ENCODE assay signal across 8 cellular contexts in genomic region chr7:100837099-100837836, GRCh38. TPM values are rescaled to one million over a fixed set of nuclear protein-coding genes. Genes with fewer than 3 reads are reported as not detected.
A peak's percentile ranks its signal among the peaks of the same experiment; 100 is the strongest.
DNase-seq lines count a peak whose midpoint lies in the region; ATAC-seq and TF ChIP-seq lines count a peak whose summit lies in the region.

No MANE protein-coding gene starts in this region.

- dilution Hi-C loops in mammary epithelial cell (cut with HindIII; ENCODE audit: low sequenced_read_pairs): loop anchor here (10.0 kb wide), 1 partner anchor 142 kb away; the partner anchor contains the start of gene GIGYF1

- no peaks in the 10 kb centered on the region for H3K27me3 ChIP-seq in mammary epithelial cell (ENCODE audit: insufficient read depth, low read length)
- H3K27me3 ChIP-seq in skeletal muscle tissue (ENCODE audit: control insufficient read depth in 3 of 3, insufficient read depth in 3 of 3, low read length in 3 of 3): no peaks in the 10 kb centered on the region

- H3K9ac ChIP-seq in mammary epithelial cell (ENCODE audit: insufficient read depth, low read length): no peak overlapping the region
- H3K9ac ChIP-seq in skeletal muscle tissue (ENCODE audit: low read depth in 1 of 3, low read length in 3 of 3): peak overlapping the region; percentile 57 to 78 (median 69)

- TF ChIP-seq CTCF in WTC11 (IDR thresholded peaks at IDR 0.05) (no peak), mammary epithelial cell (conservative IDR thresholded peaks at IDR 0.05 in 1 of 2, IDR thresholded peaks at IDR 0.05 in 1 of 2; ENCODE audit: extremely low read depth in 1 of 2, insufficient read depth in 1 of 2, low read depth in 1 of 2, low read length in 2 of 2) (no peak)

- H3K9me3 Mint-ChIP-seq in WTC11: no peaks in the 10 kb centered on the region

- H3K36me3 Mint-ChIP-seq in WTC11: peaks cover 6% of the 10 kb centered on the region; the same call in 1 of the 2 replicates

- POLR2A ChIA-PET in WTC11 (lab: Charles Lee): interaction anchor here (0.6 to 2.2 kb wide), 10 partner anchors 10 to 274 kb away, joined by 3 to 53 read pairs (median 8); partner anchors contain the start of genes EPHB4, FBXO24, LRCH4 and POP7

- no TSS peak for BruUV-seq in mammary epithelial cell (replicated peaks; lab: Mats Ljungman, UMichigan)

- 4% methylated on average over 26 of the region's 37 CpGs for WGBS in mammary epithelial cell (ENCODE audit: low coverage, missing lambda C conversion rate)

- H3K36me3 ChIP-seq in mammary epithelial cell (ENCODE audit: insufficient read depth, low read length) (no peaks in the 10 kb centered on the region), skeletal muscle tissue (ENCODE audit: control insufficient read depth in 3 of 3, insufficient read depth in 3 of 3, low read length in 3 of 3) (no peaks in the 10 kb centered on the region)

- ATAC-seq in GM21576 (IDR thresholded peaks at IDR 0.05; ENCODE audit: unreplicated experiment) (peak; percentile 71), WTC11 (peak; percentile 36)

- H4K20me1 ChIP-seq in mammary epithelial cell (ENCODE audit: insufficient read depth, low read length): no peaks in the 10 kb centered on the region

- CTCF ChIA-PET in WTC11 (lab: Charles Lee): interaction anchor here (1.0 to 2.9 kb wide), 7 partner anchors 10 to 337 kb away, joined by 3 to 49 read pairs (median 12); partner anchors contain the start of genes EPHB4, POP7 and SLC12A9
- CTCF ChIA-PET in mammary epithelial cell (lab: Charles Lee; ENCODE audit: low non-redundant PET): no interaction called here

- intact Hi-C loops in mammary epithelial cell (cut with micrococcal nuclease): no loop called here

- peak; percentile 79 for DNase-seq in CD1c-positive myeloid dendritic cell (ENCODE audit: extremely low spot score)
- peak; percentile 79 for DNase-seq in NCI-H187 treated with DMSO at 0.1 percent for 48 hours (lab: John Stamatoyannopoulos, UW)
- peak; percentile 93 for DNase-seq in WTC11 (ENCODE audit: low spot score)
- DNase-seq in mammary epithelial cell: peak; percentile 84
- DNase-seq in iPS-NIHi11 (ENCODE audit: low spot score): peak; percentile 84
- DNase-seq in 8988T: no peak

- H3K4me3 ChIP-seq in mammary epithelial cell (replicated peaks in 1 of 3; ENCODE audit: insufficient read depth in 1 of 3, low read depth in 2 of 3, low read length in 3 of 3) (peak overlapping the region in 2 of 3 experiments; percentile 10 to 29), skeletal muscle tissue (ENCODE audit: low read length in 3 of 3) (peak overlapping the region; percentile 57 to 80 (median 76))

- H3K9me3 ChIP-seq in mammary epithelial cell (replicated peaks; ENCODE audit: insufficient read depth, low read length) (no peaks in the 10 kb centered on the region), skeletal muscle tissue (ENCODE audit: control insufficient read depth in 3 of 3, low read length in 3 of 3) (no peaks in the 10 kb centered on the region)

- H3K4me1 Mint-ChIP-seq in WTC11: peaks cover 37% of the 10 kb centered on the region

- H3K27ac Mint-ChIP-seq in WTC11: peak overlapping the region; percentile 100

- H3K27me3 Mint-ChIP-seq in WTC11 (ENCODE audit: low read depth): no peaks in the 10 kb centered on the region

- in situ Hi-C loops in mammary epithelial cell (cut with MboI; ENCODE audit: low sequenced_read_pairs in 2 of 2): no loop called here

- peak overlapping the region; percentile 83 for H2AFZ ChIP-seq in mammary epithelial cell (ENCODE audit: low read depth, low read length)

- H3K4me1 ChIP-seq in mammary epithelial cell (ENCODE audit: insufficient read depth, low read length): peaks cover 12% of the 10 kb centered on the region
- peaks cover 4 to 9% (median 8%) of the 10 kb centered on the region in 3 donors for H3K4me1 ChIP-seq in skeletal muscle tissue (ENCODE audit: control insufficient read depth in 3 of 3, insufficient read depth in 3 of 3, low read length in 3 of 3)

- H3K27ac ChIP-seq in mammary epithelial cell (ENCODE audit: insufficient read depth, low read depth, low read length) (no peak overlapping the region), skeletal muscle tissue (ENCODE audit: low read depth, low read length) (peak overlapping the region; percentile 65)

- H3K4me3 Mint-ChIP-seq in WTC11: peak overlapping the region; percentile 77

- no peaks in the 10 kb centered on the region for H3K79me2 ChIP-seq in mammary epithelial cell (ENCODE audit: insufficient read depth, low read length)

- peak overlapping the region; percentile 60 for H3K4me2 ChIP-seq in mammary epithelial cell (ENCODE audit: insufficient read depth, low read depth, low read length)

TF ChIP-seq in WTC11, 78 proteins besides CTCF, POLR2A, EP300 and RAD21 (continues in another document):
- TF ChIP-seq ZNF121 (CRISPR knock-in tag; IDR thresholded peaks at IDR 0.05) (no peak), MAX (CRISPR knock-in tag; IDR thresholded peaks at IDR 0.05) (peak; percentile 90), ETV6 (CRISPR knock-in tag; IDR thresholded peaks at IDR 0.05) (peak; percentile 60; the same call in 1 of the 2 replicates), USF2 (CRISPR knock-in tag; IDR thresholded peaks at IDR 0.05) (peak; percentile 99), AR (CRISPR knock-in tag; IDR thresholded peaks at IDR 0.05) (peak; percentile 44; the same call in 1 of the 2 replicates), IRF1 (CRISPR knock-in tag; IDR thresholded peaks at IDR 0.05) (no peak)

RNA-seq across cellular contexts. Expression of gene EPHB4, which starts 9.9 kb away (rescaled TPM):
- total RNA-seq in WTC11 (2021): 99.7 to 120 TPM (median 104 TPM) in 3 replicates
- total RNA-seq in mammary epithelial cell: 10 to 100 TPM; 75.0 to 81.0 TPM
- 71.4 TPM for polyA plus RNA-seq in mammary epithelial cell
- 145 TPM for polyA minus RNA-seq in mammary epithelial cell
- total RNA-seq in skeletal muscle tissue: 72.5 TPM

RNA-seq across cellular contexts. Expression of gene SLC12A9, which starts 15.2 kb away (rescaled TPM):
- total RNA-seq in WTC11 (2021) (32.6 to 39.3 TPM (median 34.1 TPM) in 3 replicates), mammary epithelial cell (10 to 100 TPM; 11.7 to 31.0 TPM), skeletal muscle tissue (24.5 TPM)
- 11.5 TPM for polyA plus RNA-seq in mammary epithelial cell
- polyA minus RNA-seq in mammary epithelial cell: 18.6 TPM

RNA-seq across cellular contexts. Expression of gene TRIP6, which starts 29.9 kb away (rescaled TPM):
- total RNA-seq in WTC11 (2021) (128 to 140 TPM (median 130 TPM) in 3 replicates), mammary epithelial cell (100 to 1,000 TPM in 1 of 2 donors, 10 to 100 TPM in 1; 56.3 to 129 TPM), skeletal muscle tissue (25.6 TPM)
- 125 TPM for polyA plus RNA-seq in mammary epithelial cell
- 66.4 TPM for polyA minus RNA-seq in mammary epithelial cell

RNA-seq across cellular contexts. Expression of gene SRRT, which starts 37.6 kb away (rescaled TPM):
- total RNA-seq in WTC11 (2021): 209 to 238 TPM (median 233 TPM) in 3 replicates
- 100 to 1,000 TPM in 1 of 2 donors, 10 to 100 TPM in 1; 29.5 to 127 TPM for total RNA-seq in mammary epithelial cell
- 57.6 TPM for polyA plus RNA-seq in mammary epithelial cell
- polyA minus RNA-seq in mammary epithelial cell: 127 TPM
- total RNA-seq in skeletal muscle tissue: 25.1 TPM

RNA-seq across cellular contexts. Expression of gene UFSP1, which starts 52.2 kb away (rescaled TPM):
- total RNA-seq in WTC11 (2021): 3.9 to 4.8 TPM (median 4.6 TPM) in 3 replicates
- 1 to 10 TPM; 2.0 to 3.7 TPM for total RNA-seq in mammary epithelial cell
- polyA plus RNA-seq in mammary epithelial cell: 1.1 TPM
- polyA minus RNA-seq in mammary epithelial cell: 4.2 TPM
- total RNA-seq in skeletal muscle tissue: 5.7 TPM
